Comparison of ENCODE assay signal across 17 cellular contexts in genomic region chr11:12192796-12193514, GRCh38.
DNase-seq lines count a peak whose midpoint lies in the region; ATAC-seq and TF ChIP-seq lines count a peak whose summit lies in the region.
"Had no signal": no experiment of that assay in that cellular context is flagged by ENCODE, and none has a peak within 500 bp of the region (broad histone marks: within the 10 kb centered on the region; RNA-seq: fewer than 3 reads in every experiment).

No MANE protein-coding gene starts in this region.

- intact Hi-C loops in CD4-positive, alpha-beta T cell (cut with DNase I, micrococcal nuclease): loop anchor here in 1 of 2 experiments (5.0 kb wide), 2 partner anchors 34 to 51 kb away; no protein-coding TSS in a partner anchor
- intact Hi-C loops in CD8-positive, alpha-beta T cell (cut with DNase I, micrococcal nuclease): no loop called here
- intact Hi-C loops in activated T-helper 1 cell treated with anti-CD3 and anti-CD28 coated beads, Interleukin-12 subunit alpha, Interleukin-12 subunit beta, Interleukin-2, Interleukin-4 antibody, amounts not matched to agents 30 ng/mL and 10 ng/mL and 1 ng/mL, durations not matched to agents 14 hours and 24 hours and 36 hours (cut with micrococcal nuclease): no loop called here
- intact Hi-C loops in left colon (cut with DNase I, micrococcal nuclease): no loop called here

- TF ChIP-seq CTCF in CD4-positive, alpha-beta T cell (IDR thresholded peaks at IDR 0.05): no peak
- TF ChIP-seq CTCF in CD8-positive, alpha-beta T cell (IDR thresholded peaks at IDR 0.05): no peak

- no peak overlapping the region for H3K9ac ChIP-seq in GM23248

- H3K9me2 ChIP-seq in GM23248 (ENCODE audit: insufficient read depth): no peaks in the 10 kb centered on the region

- no peaks in the 10 kb centered on the region for H3F3A ChIP-seq in GM23248 (ENCODE audit: insufficient read depth)

- no peak overlapping the region for H2AFZ ChIP-seq in GM23248
- H2AFZ ChIP-seq: PC-9 had no signal

- no peak overlapping the region for H3K4me3 Mint-ChIP-seq in CD4-positive, alpha-beta T cell
- H3K4me3 Mint-ChIP-seq in CD8-positive, alpha-beta T cell: no peak overlapping the region
- H3K4me3 Mint-ChIP-seq in activated T-helper 1 cell treated with anti-CD3 and anti-CD28 coated beads, Interleukin-12 subunit alpha, Interleukin-12 subunit beta, Interleukin-2, Interleukin-4 antibody, amounts not matched to agents 30 ng/mL and 10 ng/mL and 1 ng/mL, durations not matched to agents 14 hours and 24 hours and 36 hours: no peak overlapping the region

- CTCF ChIA-PET in CD4-positive, alpha-beta T cell (lab: Charles Lee): no interaction called here
- CTCF ChIA-PET in CD8-positive, alpha-beta T cell (lab: Charles Lee): interaction anchor here (0.6 to 1.7 kb wide), 2 partner anchors 18 to 44 kb away, joined by 3 to 7 read pairs; no protein-coding TSS in a partner anchor

- peak in 1 of 10 experiments; percentile 63 for DNase-seq in CD4-positive, alpha-beta T cell
- DNase-seq in CD8-positive, alpha-beta T cell: peak in 2 of 7 experiments; percentile 21 to 59
- no peak for DNase-seq in activated T-helper 1 cell treated with anti-CD3 and anti-CD28 coated beads, Interleukin-12 subunit alpha, Interleukin-12 subunit beta, Interleukin-2, Interleukin-4 antibody, amounts not matched to agents 30 ng/mL and 10 ng/mL and 1 ng/mL, durations not matched to agents 14 hours and 24 hours and 36 hours (ENCODE audit: low spot score)
- no peak for DNase-seq in left colon
- DNase-seq in GM23248: no peak
- no peak for DNase-seq in D341Med (ENCODE audit: low spot score)
- DNase-seq in inferior parietal cortex (ENCODE audit: extremely low spot score): no peak
- DNase-seq: activated CD8-positive, alpha-beta memory T cell treated with anti-CD3 and anti-CD28 coated beads for 24 hours; BE2C; DMS79; midbrain; NCI-H1694 treated with DMSO at 0.1 percent for 48 hours; NCI-H510A treated with DMSO at 0.1 percent for 48 hours; occipital lobe; PC-9; sigmoid colon; testis had no signal

- H3K79me2 ChIP-seq in GM23248 (ENCODE audit: insufficient read depth): peaks cover 96% of the 10 kb centered on the region

- no peaks in the 10 kb centered on the region for H3K36me3 Mint-ChIP-seq in CD4-positive, alpha-beta T cell (ENCODE audit: low read depth)
- no peaks in the 10 kb centered on the region for H3K36me3 Mint-ChIP-seq in CD8-positive, alpha-beta T cell
- peaks cover 58% of the 10 kb centered on the region for H3K36me3 Mint-ChIP-seq in activated T-helper 1 cell treated with anti-CD3 and anti-CD28 coated beads, Interleukin-12 subunit alpha, Interleukin-12 subunit beta, Interleukin-2, Interleukin-4 antibody, amounts not matched to agents 30 ng/mL and 10 ng/mL and 1 ng/mL, durations not matched to agents 14 hours and 24 hours and 36 hours (ENCODE audit: low read depth)

- H3K4me1 ChIP-seq in CD8-positive, alpha-beta T cell (ENCODE audit: insufficient read depth, low read length): peaks cover 46% of the 10 kb centered on the region
- H3K4me1 ChIP-seq in GM23248 (ENCODE audit: insufficient read depth): 0 out of 2 replicates have a peak, but pooled peaks cover 11% of the 10 kb centered on the region
- H3K4me1 ChIP-seq: BE2C had no signal

- no peaks in the 10 kb centered on the region for H4K20me1 ChIP-seq in GM23248 (ENCODE audit: insufficient read depth)

- H3K27me3 ChIP-seq in CD4-positive, alpha-beta T cell (ENCODE audit: control insufficient read depth, insufficient read depth, low read length): no peaks in the 10 kb centered on the region
- H3K27me3 ChIP-seq in CD8-positive, alpha-beta T cell (ENCODE audit: insufficient read depth, low read length): no peaks in the 10 kb centered on the region
- no peaks in the 10 kb centered on the region for H3K27me3 ChIP-seq in GM23248 (replicated peaks; ENCODE audit: insufficient read depth)
- H3K27me3 ChIP-seq: BE2C, sigmoid colon, testis had no signal

- H3K27me3 Mint-ChIP-seq in CD4-positive, alpha-beta T cell: no peaks in the 10 kb centered on the region
- H3K27me3 Mint-ChIP-seq in CD8-positive, alpha-beta T cell (ENCODE audit: low read depth): no peaks in the 10 kb centered on the region
- H3K27me3 Mint-ChIP-seq in activated T-helper 1 cell treated with anti-CD3 and anti-CD28 coated beads, Interleukin-12 subunit alpha, Interleukin-12 subunit beta, Interleukin-2, Interleukin-4 antibody, amounts not matched to agents 30 ng/mL and 10 ng/mL and 1 ng/mL, durations not matched to agents 14 hours and 24 hours and 36 hours (ENCODE audit: insufficient read depth): no peaks in the 10 kb centered on the region

- peak; percentile 71 for ATAC-seq in CD4-positive, alpha-beta T cell (ENCODE audit: poor library complexity)
- ATAC-seq in CD8-positive, alpha-beta T cell: peak; percentile 71
- ATAC-seq in left colon: peak; percentile 92

- in situ Hi-C loops in GM23248 (cut with MboI): no loop called here

- H3K36me3 ChIP-seq in CD8-positive, alpha-beta T cell (ENCODE audit: insufficient read depth, low read length): no peaks in the 10 kb centered on the region
- H3K36me3 ChIP-seq in GM23248 (ENCODE audit: low read depth): peaks cover 6% of the 10 kb centered on the region
- H3K36me3 ChIP-seq: BE2C had no signal

- 98 to 99% methylated on average over 8 of the region's 8 CpGs for WGBS in GM23248 (ENCODE audit: low coverage in 1 of 2, low lambda C conversion rate in 2 of 2, missing lambda C conversion rate in 2 of 2), 2 experiments

- H3K9me3 ChIP-seq in CD4-positive, alpha-beta T cell (ENCODE audit: control insufficient read depth, low read length): no peaks in the 10 kb centered on the region
- H3K9me3 ChIP-seq in CD8-positive, alpha-beta T cell (ENCODE audit: low read length): no peaks in the 10 kb centered on the region
- no peaks in the 10 kb centered on the region for H3K9me3 ChIP-seq in GM23248 (ENCODE audit: low read depth)
- H3K9me3 ChIP-seq: BE2C, sigmoid colon, testis had no signal

- H3K27ac ChIP-seq in CD4-positive, alpha-beta T cell (ENCODE audit: low read depth, low read length): no peak overlapping the region
- peak overlapping the region; percentile 44 for H3K27ac ChIP-seq in CD8-positive, alpha-beta T cell (ENCODE audit: low read depth, low read length)
- no peak overlapping the region for H3K27ac ChIP-seq in GM23248
- H3K27ac ChIP-seq: PC-9, testis had no signal

- no peaks in the 10 kb centered on the region for H3K9me3 Mint-ChIP-seq in CD4-positive, alpha-beta T cell
- H3K9me3 Mint-ChIP-seq in CD8-positive, alpha-beta T cell: no peaks in the 10 kb centered on the region
- no peaks in the 10 kb centered on the region for H3K9me3 Mint-ChIP-seq in activated T-helper 1 cell treated with anti-CD3 and anti-CD28 coated beads, Interleukin-12 subunit alpha, Interleukin-12 subunit beta, Interleukin-2, Interleukin-4 antibody, amounts not matched to agents 30 ng/mL and 10 ng/mL and 1 ng/mL, durations not matched to agents 14 hours and 24 hours and 36 hours

- H3K4me2 ChIP-seq in GM23248 (ENCODE audit: unreplicated experiment): no peak overlapping the region
- H3K4me2 ChIP-seq: PC-9 had no signal

- no peak overlapping the region for H3K4me3 ChIP-seq in CD8-positive, alpha-beta T cell (ENCODE audit: low read depth, low read length)
- H3K4me3 ChIP-seq in GM23248: no peak overlapping the region
- H3K4me3 ChIP-seq: PC-9, sigmoid colon, testis had no signal

- H3K27ac Mint-ChIP-seq in CD4-positive, alpha-beta T cell: peak overlapping the region; percentile 89
- peak overlapping the region; percentile 10 for H3K27ac Mint-ChIP-seq in CD8-positive, alpha-beta T cell
- H3K27ac Mint-ChIP-seq in activated T-helper 1 cell treated with anti-CD3 and anti-CD28 coated beads, Interleukin-12 subunit alpha, Interleukin-12 subunit beta, Interleukin-2, Interleukin-4 antibody, amounts not matched to agents 30 ng/mL and 10 ng/mL and 1 ng/mL, durations not matched to agents 14 hours and 24 hours and 36 hours: peak overlapping the region; percentile 36

- POLR2A ChIA-PET in CD4-positive, alpha-beta T cell (lab: Charles Lee): interaction anchor here (0.9 to 1.7 kb wide), 5 partner anchors 14 to 59 kb away, joined by 3 to 8 read pairs (median 3); no protein-coding TSS in a partner anchor
- POLR2A ChIA-PET in CD8-positive, alpha-beta T cell (lab: Charles Lee): interaction anchor here (0.8 to 1.5 kb wide), 4 partner anchors 9 to 31 kb away, joined by 3 to 5 read pairs (median 4); no protein-coding TSS in a partner anchor

- H3K4me1 Mint-ChIP-seq in CD4-positive, alpha-beta T cell (ENCODE audit: low read depth): peaks cover 76% of the 10 kb centered on the region
- peaks cover 61% of the 10 kb centered on the region for H3K4me1 Mint-ChIP-seq in CD8-positive, alpha-beta T cell (ENCODE audit: low read depth)
- H3K4me1 Mint-ChIP-seq in activated T-helper 1 cell treated with anti-CD3 and anti-CD28 coated beads, Interleukin-12 subunit alpha, Interleukin-12 subunit beta, Interleukin-2, Interleukin-4 antibody, amounts not matched to agents 30 ng/mL and 10 ng/mL and 1 ng/mL, durations not matched to agents 14 hours and 24 hours and 36 hours (ENCODE audit: low read depth): peaks cover 70% of the 10 kb centered on the region

Comparison
In these comparisons a context has a peak if more than half of its experiments do, and no peak if none do; other contexts are left out.
1. H3K27ac Mint-ChIP-seq: peak in every context shown above with its lines; median percentile 89 in CD4-positive, alpha-beta T cell; 36 in activated T-helper 1 cell treated with anti-CD3 and anti-CD28 coated beads, Interleukin-12 subunit alpha, Interleukin-12 subunit beta, Interleukin-2, Interleukin-4 antibody, amounts not matched to agents 30 ng/mL and 10 ng/mL and 1 ng/mL, durations not matched to agents 14 hours and 24 hours and 36 hours; 10 in CD8-positive, alpha-beta T cell.